8 cellular contexts compared by ENCODE assay signal in genomic region chr1:155273134-155273982, GRCh38.
A peak's percentile ranks its signal among the peaks of the same experiment; 100 is the strongest.
DNase-seq lines count a peak whose midpoint lies in the region; ATAC-seq lines count a peak whose summit lies in the region.

Gene CLK2 (minus strand): TSS chr1:155273504. CDS start chr1:155270977, 2,527 bp downstream.

- peak; percentile 97 for DNase-seq in AG08396 (ENCODE audit: low spot score)
- DNase-seq in NCI-H446 (lab: John Stamatoyannopoulos, UW): peak; percentile 96 to 100
- DNase-seq in activated CD4-positive, CD25-positive, alpha-beta regulatory T cell (lab: John Stamatoyannopoulos, UW): peak; percentile 88 to 95 (median 92)
- peak in 60 of 61 donors; percentile 41 to 97 (median 90) for DNase-seq in caudate nucleus (lab: John Stamatoyannopoulos, UW)
- DNase-seq in inferior parietal cortex (ENCODE audit: extremely low spot score): peak; percentile 93
- DNase-seq in stimulated activated CD4-positive, alpha-beta T cell treated with anti-CD3 and anti-CD28 coated beads, Interleukin-12 subunit alpha, Interleukin-12 subunit beta, amount 100 ng/mL, for 24 hours (ENCODE audit: low read depth in 2 of 2): peak; percentile 94 to 97

- ATAC-seq in GM19025 (IDR thresholded peaks at IDR 0.05; ENCODE audit: low read depth, unreplicated experiment) (peak; percentile 75), HG03342 (IDR thresholded peaks at IDR 0.05; ENCODE audit: unreplicated experiment) (peak; percentile 78)

- H3K27ac ChIP-seq in caudate nucleus (ENCODE audit: low read depth, low read length): peak within 1 kb of the TSS; percentile 81

Comparison
In these comparisons a context has a peak if more than half of its experiments do, and no peak if none do; other contexts are left out.
1. Peak in every context shown above with its lines: DNase-seq, ATAC-seq and H3K27ac ChIP-seq.